ENCODE assay signal across 17 cellular contexts in genomic region chr7:28263622-28264266, GRCh38.
"Had no signal": no experiment of that assay in that cellular context is flagged by ENCODE, and none has a peak within 500 bp of the region (broad histone marks: within the 10 kb centered on the region; RNA-seq: fewer than 3 reads in every experiment).

No MANE protein-coding gene starts in this region.

- H3K27ac ChIP-seq: dorsolateral prefrontal cortex, heart left ventricle, sigmoid colon, skin epidermis had no signal

- H3K4me1 Mint-ChIP-seq: neural crest cell had no signal

- H3K9me3 ChIP-seq: heart left ventricle, sigmoid colon had no signal

- DNase-seq: cortex of kidney; dorsolateral prefrontal cortex; effector CD8-positive, alpha-beta T cell; foreskin melanocyte; heart left ventricle; hippocampal formation; kidney glomerular epithelial cell; mammary epithelial cell; naive thymus-derived CD8-positive, alpha-beta T cell; posterior cingulate gyrus; sigmoid colon; stimulated activated CD4-positive, alpha-beta T cell treated with anti-CD3 and anti-CD28 coated beads, Interleukin-12 subunit alpha, Interleukin-12 subunit beta, amount 100 ng/mL, for 4 hours; stimulated activated naive CD4-positive, alpha-beta T cell treated with Interleukin-2 at 50 U/mL for 16 hours had no signal

- H3K4me3 Mint-ChIP-seq: naive thymus-derived CD8-positive, alpha-beta T cell; neural crest cell; type B pancreatic cell had no signal

- H3K4me1 ChIP-seq: heart left ventricle, sigmoid colon had no signal

- H3K9me3 Mint-ChIP-seq: naive thymus-derived CD8-positive, alpha-beta T cell; type B pancreatic cell had no signal

- ATAC-seq: heart left ventricle; left lobe of liver; naive thymus-derived CD8-positive, alpha-beta T cell had no signal

- H3K27me3 ChIP-seq: sigmoid colon had no signal

- H3K36me3 ChIP-seq: heart left ventricle, sigmoid colon had no signal

- H3K27ac Mint-ChIP-seq: naive thymus-derived CD8-positive, alpha-beta T cell; type B pancreatic cell had no signal

- H3K4me3 ChIP-seq: dorsolateral prefrontal cortex, heart left ventricle, sigmoid colon, skin epidermis had no signal

- H3K36me3 Mint-ChIP-seq: naive thymus-derived CD8-positive, alpha-beta T cell; type B pancreatic cell had no signal
